In the genomic region with DNA sequence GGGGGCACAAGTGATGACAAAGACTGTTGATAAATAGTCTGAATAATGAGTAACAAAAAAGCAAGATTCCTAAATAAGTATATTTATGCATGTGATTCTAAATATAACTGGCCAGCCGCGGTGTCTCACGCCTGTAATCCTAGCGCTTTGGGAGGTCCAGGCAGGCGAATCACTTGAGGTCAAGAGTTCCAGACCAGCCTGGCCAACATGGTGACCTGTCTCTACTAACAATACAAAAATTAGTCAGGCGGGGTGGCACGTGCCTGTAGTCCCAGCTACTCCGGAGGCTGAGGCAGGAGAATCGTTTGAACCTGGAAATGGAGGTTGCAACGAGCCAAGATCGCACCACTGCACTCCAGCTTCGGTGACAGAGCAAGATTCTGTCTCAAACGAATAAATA, we compare ENCODE assay signal across 14 cellular contexts.
"Had no signal": no experiment of that assay in that cellular context is flagged by ENCODE, and none has a peak within 500 bp of the region (broad histone marks: within the 10 kb centered on the region; RNA-seq: fewer than 3 reads in every experiment).

No MANE protein-coding gene starts in this region.

- H3K4me3 ChIP-seq: cardiac muscle cell, esophagus squamous epithelium, lung, SK-N-MC, skin epidermis, suprapubic skin had no signal

- DNase-seq: activated naive CD4-positive, alpha-beta T cell treated with anti-CD3 and anti-CD28 coated beads for 36 hours; esophagus squamous epithelium; foreskin fibroblast; glutamatergic neuron; immature natural killer cell; left cardiac atrium had no signal

- H3K27ac ChIP-seq: cardiac muscle cell, esophagus squamous epithelium, SK-N-MC, suprapubic skin had no signal

- H3K9me3 ChIP-seq: esophagus squamous epithelium, suprapubic skin had no signal

- H3K27me3 ChIP-seq: cardiac muscle cell, esophagus squamous epithelium, suprapubic skin had no signal

- H3K36me3 ChIP-seq: cardiac muscle cell, esophagus squamous epithelium, suprapubic skin had no signal

- H3K27ac Mint-ChIP-seq: activated naive CD4-positive, alpha-beta T cell treated with anti-CD3 and anti-CD28 coated beads for 36 hours; immature natural killer cell had no signal

- H3K9me3 Mint-ChIP-seq: activated naive CD4-positive, alpha-beta T cell treated with anti-CD3 and anti-CD28 coated beads for 36 hours; activated T-helper 1 cell treated with anti-CD3 and anti-CD28 coated beads, Interleukin-12 subunit alpha, Interleukin-12 subunit beta, Interleukin-2, Interleukin-4 antibody, amounts not matched to agents 30 ng/mL and 10 ng/mL and 1 ng/mL, durations not matched to agents 14 hours and 24 hours and 36 hours; immature natural killer cell; nephron; WTC11 had no signal

- H3K36me3 Mint-ChIP-seq: WTC11 had no signal

- H3K4me3 Mint-ChIP-seq: activated naive CD4-positive, alpha-beta T cell treated with anti-CD3 and anti-CD28 coated beads for 36 hours; activated T-helper 1 cell treated with anti-CD3 and anti-CD28 coated beads, Interleukin-12 subunit alpha, Interleukin-12 subunit beta, Interleukin-2, Interleukin-4 antibody, amounts not matched to agents 30 ng/mL and 10 ng/mL and 1 ng/mL, durations not matched to agents 14 hours and 24 hours and 36 hours; immature natural killer cell; nephron; WTC11 had no signal

- ATAC-seq: left cardiac atrium, WTC11 had no signal
